In genomic region chr3:63969866-63970265, GRCh38 we compare ENCODE assay signal across 13 cellular contexts. TPM values are rescaled to one million over a fixed set of nuclear protein-coding genes. Genes with fewer than 3 reads are reported as not detected.
A peak's percentile ranks its signal among the peaks of the same experiment; 100 is the strongest.
DNase-seq lines count a peak whose midpoint lies in the region; ATAC-seq and FAIRE-seq lines count a peak whose summit lies in the region.
"Had no signal": no experiment of that assay in that cellular context is flagged by ENCODE, and none has a peak within 500 bp of the region (broad histone marks: within the 10 kb centered on the region; RNA-seq: fewer than 3 reads in every experiment).

No MANE protein-coding gene starts in this region.

- peak overlapping the region; percentile 50; the same call in 1 of the 2 replicates for H3K4me3 ChIP-seq in iPS-20b (ENCODE audit: low read length)

- H3K4me1 ChIP-seq in iPS-20b (ENCODE audit: insufficient read depth, low read length) = peaks cover 79% of the 10 kb centered on the region

- H3K27ac Mint-ChIP-seq in activated CD4-positive, alpha-beta T cell treated with anti-CD3 and anti-CD28 coated beads for 36 hours = peak overlapping the region; percentile 89
- H3K27ac Mint-ChIP-seq in activated T-helper 2 cell treated with anti-CD3 and anti-CD28 coated beads, Interferon-gamma antibody, Interleukin-2, Interleukin-4, amounts not matched to agents 10 μg/mL and 5 μg/mL and 100 μg/mL, durations not matched to agents 14 hours and 24 hours and 36 hours = peak overlapping the region; percentile 93
- peak overlapping the region; percentile 92 for H3K27ac Mint-ChIP-seq in stimulated activated naive CD8-positive, alpha-beta T cell treated with anti-CD3 and anti-CD28 coated beads, Interleukin-15, Interleukin-2, amounts not matched to agents 100 ng/mL and 50 ng/mL, for 24 hours

- ATAC-seq in activated CD4-positive, alpha-beta T cell treated with anti-CD3 and anti-CD28 coated beads for 36 hours = peak; percentile 35

- no peak for FAIRE-seq in frontal cortex (lab: Jason Lieb, UNC)

- H3K27me3 ChIP-seq in iPS-20b (ENCODE audit: insufficient read depth, low read length) = no peaks in the 10 kb centered on the region

- intact Hi-C loops in activated CD4-positive, alpha-beta T cell treated with anti-CD3 and anti-CD28 coated beads for 36 hours (cut with DNase I, micrococcal nuclease) = loop anchor here (1.0 to 5.0 kb wide), 4 partner anchors 9 to 58 kb away; partner anchors contain the start of genes PSMD6 (in 2 of the 2) and SCAANT1 (in 1 of the 2)
- intact Hi-C loops in activated T-helper 2 cell treated with anti-CD3 and anti-CD28 coated beads, Interferon-gamma antibody, Interleukin-2, Interleukin-4, amounts not matched to agents 10 μg/mL and 5 μg/mL and 100 μg/mL, durations not matched to agents 14 hours and 24 hours and 36 hours (cut with micrococcal nuclease) = loop anchor here (2.0 to 10.0 kb wide), 3 partner anchors 53 to 105 kb away; partner anchors contain the start of genes ATXN7, PSMD6 and THOC7

- CTCF ChIA-PET in activated CD4-positive, alpha-beta T cell treated with anti-CD3 and anti-CD28 coated beads for 36 hours (lab: Charles Lee) = interaction anchor here (1.0 to 10.3 kb wide), 3 partner anchors 9 to 38 kb away, joined by 3 to 117 read pairs (median 14); no protein-coding TSS in a partner anchor

- no peak for DNase-seq in activated CD4-positive, alpha-beta T cell treated with anti-CD3 and anti-CD28 coated beads for 36 hours
- DNase-seq in activated CD4-positive, alpha-beta T cell treated with anti-CD3 and anti-CD28 coated beads, Interleukin-2, amount 50 U/mL, for 4 hours = no peak
- no peak for DNase-seq in activated T-helper 2 cell treated with anti-CD3 and anti-CD28 coated beads, Interferon-gamma antibody, Interleukin-2, Interleukin-4, amounts not matched to agents 10 μg/mL and 5 μg/mL and 100 μg/mL, durations not matched to agents 14 hours and 24 hours and 36 hours (ENCODE audit: low spot score)
- no peak for DNase-seq in DMS79 treated with DMSO at 0.1 percent for 48 hours (lab: John Stamatoyannopoulos, UW)
- no peak for DNase-seq in NCI-H1092 (lab: John Stamatoyannopoulos, UW)
- DNase-seq in frontal cortex (ENCODE audit: low spot score in 2 of 2) = no peak
- DNase-seq: NCI-H1694 treated with DMSO at 0.1 percent for 48 hours, occipital lobe had no signal

- POLR2A ChIA-PET in activated CD4-positive, alpha-beta T cell treated with anti-CD3 and anti-CD28 coated beads for 36 hours (lab: Charles Lee) = interaction anchor here (1.6 kb wide), 1 partner anchor 9 kb away, joined by 4 read pairs; no protein-coding TSS in a partner anchor

- H3K9me3 ChIP-seq in iPS-20b (ENCODE audit: insufficient read depth, low read depth, low read length) = no peaks in the 10 kb centered on the region

- H3K36me3 Mint-ChIP-seq in activated CD4-positive, alpha-beta T cell treated with anti-CD3 and anti-CD28 coated beads for 36 hours (ENCODE audit: low read depth) = peaks cover 14% of the 10 kb centered on the region
- peaks cover 31% of the 10 kb centered on the region for H3K36me3 Mint-ChIP-seq in activated T-helper 2 cell treated with anti-CD3 and anti-CD28 coated beads, Interferon-gamma antibody, Interleukin-2, Interleukin-4, amounts not matched to agents 10 μg/mL and 5 μg/mL and 100 μg/mL, durations not matched to agents 14 hours and 24 hours and 36 hours (ENCODE audit: low read depth)
- H3K36me3 Mint-ChIP-seq in stimulated activated naive CD8-positive, alpha-beta T cell treated with anti-CD3 and anti-CD28 coated beads, Interleukin-15, Interleukin-2, amounts not matched to agents 100 ng/mL and 50 ng/mL, for 24 hours (ENCODE audit: low read depth) = peaks cover 19% of the 10 kb centered on the region

- H3K9me3 Mint-ChIP-seq in activated CD4-positive, alpha-beta T cell treated with anti-CD3 and anti-CD28 coated beads for 36 hours (ENCODE audit: low read depth) = no peaks in the 10 kb centered on the region
- no peaks in the 10 kb centered on the region for H3K9me3 Mint-ChIP-seq in activated T-helper 2 cell treated with anti-CD3 and anti-CD28 coated beads, Interferon-gamma antibody, Interleukin-2, Interleukin-4, amounts not matched to agents 10 μg/mL and 5 μg/mL and 100 μg/mL, durations not matched to agents 14 hours and 24 hours and 36 hours
- H3K9me3 Mint-ChIP-seq in stimulated activated naive CD8-positive, alpha-beta T cell treated with anti-CD3 and anti-CD28 coated beads, Interleukin-15, Interleukin-2, amounts not matched to agents 100 ng/mL and 50 ng/mL, for 24 hours = no peaks in the 10 kb centered on the region

- H3K4me3 Mint-ChIP-seq in activated CD4-positive, alpha-beta T cell treated with anti-CD3 and anti-CD28 coated beads for 36 hours = peak overlapping the region; percentile 75
- peak overlapping the region; percentile 81 for H3K4me3 Mint-ChIP-seq in activated T-helper 2 cell treated with anti-CD3 and anti-CD28 coated beads, Interferon-gamma antibody, Interleukin-2, Interleukin-4, amounts not matched to agents 10 μg/mL and 5 μg/mL and 100 μg/mL, durations not matched to agents 14 hours and 24 hours and 36 hours (ENCODE audit: low read depth)
- peak overlapping the region; percentile 77 for H3K4me3 Mint-ChIP-seq in stimulated activated naive CD8-positive, alpha-beta T cell treated with anti-CD3 and anti-CD28 coated beads, Interleukin-15, Interleukin-2, amounts not matched to agents 100 ng/mL and 50 ng/mL, for 24 hours

- H3K4me1 Mint-ChIP-seq in activated CD4-positive, alpha-beta T cell treated with anti-CD3 and anti-CD28 coated beads for 36 hours = peaks cover 90% of the 10 kb centered on the region
- peaks cover 86% of the 10 kb centered on the region for H3K4me1 Mint-ChIP-seq in activated T-helper 2 cell treated with anti-CD3 and anti-CD28 coated beads, Interferon-gamma antibody, Interleukin-2, Interleukin-4, amounts not matched to agents 10 μg/mL and 5 μg/mL and 100 μg/mL, durations not matched to agents 14 hours and 24 hours and 36 hours (ENCODE audit: low read depth)
- H3K4me1 Mint-ChIP-seq in stimulated activated naive CD8-positive, alpha-beta T cell treated with anti-CD3 and anti-CD28 coated beads, Interleukin-15, Interleukin-2, amounts not matched to agents 100 ng/mL and 50 ng/mL, for 24 hours (ENCODE audit: low read depth) = peaks cover 97% of the 10 kb centered on the region

- no peaks in the 10 kb centered on the region for H3K36me3 ChIP-seq in iPS-20b (ENCODE audit: insufficient read depth, low read depth, low read length)

- no peak overlapping the region for H3K27ac ChIP-seq in iPS-20b (ENCODE audit: low read length)

- H3K27me3 Mint-ChIP-seq in activated CD4-positive, alpha-beta T cell treated with anti-CD3 and anti-CD28 coated beads for 36 hours = no peaks in the 10 kb centered on the region
- H3K27me3 Mint-ChIP-seq in activated T-helper 2 cell treated with anti-CD3 and anti-CD28 coated beads, Interferon-gamma antibody, Interleukin-2, Interleukin-4, amounts not matched to agents 10 μg/mL and 5 μg/mL and 100 μg/mL, durations not matched to agents 14 hours and 24 hours and 36 hours (ENCODE audit: low read depth) = no peaks in the 10 kb centered on the region
- H3K27me3 Mint-ChIP-seq in stimulated activated naive CD8-positive, alpha-beta T cell treated with anti-CD3 and anti-CD28 coated beads, Interleukin-15, Interleukin-2, amounts not matched to agents 100 ng/mL and 50 ng/mL, for 24 hours = no peaks in the 10 kb centered on the region

- peak overlapping the region; percentile 17; the same call in 1 of the 2 replicates for H3K9ac ChIP-seq in iPS-20b (ENCODE audit: low read depth, low read length)

RNA-seq across cellular contexts. Expression of gene PSMD6, which starts 53.4 kb away (rescaled TPM):
- 100 to 1,000 TPM; 109 to 117 TPM for total RNA-seq in activated CD4-positive, alpha-beta T cell treated with anti-CD3 and anti-CD28 coated beads for 36 hours
- total RNA-seq in activated T-helper 2 cell treated with anti-CD3 and anti-CD28 coated beads, Interferon-gamma antibody, Interleukin-2, Interleukin-4, amounts not matched to agents 10 μg/mL and 5 μg/mL and 100 μg/mL, durations not matched to agents 14 hours and 24 hours and 36 hours = 125 and 131 TPM in 2 replicates
- total RNA-seq in frontal cortex = 63.2 TPM

RNA-seq across cellular contexts. Expression of gene SCAANT1, which starts 57.7 kb away (rescaled TPM):
- not detected for total RNA-seq in activated CD4-positive, alpha-beta T cell treated with anti-CD3 and anti-CD28 coated beads for 36 hours
- 1.8 TPM in 1 of 2 replicates, not detected in the other for total RNA-seq in activated T-helper 2 cell treated with anti-CD3 and anti-CD28 coated beads, Interferon-gamma antibody, Interleukin-2, Interleukin-4, amounts not matched to agents 10 μg/mL and 5 μg/mL and 100 μg/mL, durations not matched to agents 14 hours and 24 hours and 36 hours
- not detected for total RNA-seq in frontal cortex
- total RNA-seq: A172; occipital lobe; T-helper 2 cell treated with Interferon-gamma antibody and Interleukin-4, amounts not matched to agents 100 ng/mL and 5 ng/mL, for 36 hours; urinary bladder had no signal
